ENCODE assay signal across 25 cellular contexts in genomic region chr11:116310215-116310614, GRCh38.
DNase-seq lines count a peak whose midpoint lies in the region; ATAC-seq, FAIRE-seq and TF ChIP-seq lines count a peak whose summit lies in the region.
"Had no signal": no experiment of that assay in that cellular context is flagged by ENCODE, and none has a peak within 500 bp of the region (broad histone marks: within the 10 kb centered on the region; RNA-seq: fewer than 3 reads in every experiment).

No MANE protein-coding gene starts in this region.

- H3F3A ChIP-seq in PC-3 (ENCODE audit: low read length, unreplicated experiment) = no peaks in the 10 kb centered on the region

- H3K4me2 ChIP-seq in astrocyte (ENCODE audit: low read length) (peak overlapping the region; percentile 60), PC-3 (ENCODE audit: low read length) (no peak overlapping the region)
- H3K4me2 ChIP-seq: KMS-11 had no signal

- no peaks in the 10 kb centered on the region for H4K20me1 ChIP-seq in astrocyte (ENCODE audit: insufficient read depth, low read length)
- no peaks in the 10 kb centered on the region for H4K20me1 ChIP-seq in PC-3 (ENCODE audit: low read length)

- peak overlapping the region; percentile 81 for H3K27ac Mint-ChIP-seq in astrocyte (ENCODE audit: unreplicated experiment)
- no peak overlapping the region for H3K27ac Mint-ChIP-seq in CD4-positive, alpha-beta memory T cell
- H3K27ac Mint-ChIP-seq: B cell; naive thymus-derived CD8-positive, alpha-beta T cell had no signal

- FAIRE-seq in astrocyte (lab: Jason Lieb, UNC) (no peak), urothelium cell line (lab: Jason Lieb, UNC) (no peak)

- H3K27me3 Mint-ChIP-seq in astrocyte (ENCODE audit: low read depth, unreplicated experiment) = peaks cover 22% of the 10 kb centered on the region
- peaks cover 10 to 19% of the 10 kb centered on the region in 2 donors for H3K27me3 Mint-ChIP-seq in CD4-positive, alpha-beta memory T cell

- H3K27ac ChIP-seq in astrocyte (ENCODE audit: low read depth, low read length) (no peak overlapping the region), PC-3 (ENCODE audit: low read length) (no peak overlapping the region)
- no peak overlapping the region for H3K27ac ChIP-seq in CD4-positive, alpha-beta memory T cell (ENCODE audit: low read depth, low read length)
- H3K27ac ChIP-seq: KMS-11, right lobe of liver, upper lobe of left lung had no signal

- peaks cover 4% of the 10 kb centered on the region for H3K9me3 Mint-ChIP-seq in astrocyte (ENCODE audit: unreplicated experiment)
- peaks cover 0 to 2% (median 0%) of the 10 kb centered on the region in 8 donors for H3K9me3 Mint-ChIP-seq in CD4-positive, alpha-beta memory T cell

- intact Hi-C loops in CD4-positive, alpha-beta memory T cell (cut with micrococcal nuclease) = no loop called here
- intact Hi-C loops in PC-3 (cut with micrococcal nuclease) = no loop called here

- no peak overlapping the region for H2AFZ ChIP-seq in astrocyte (ENCODE audit: low read depth, low read length)
- no peak overlapping the region for H2AFZ ChIP-seq in PC-3 (ENCODE audit: low read length)

- H3K9ac ChIP-seq in astrocyte (ENCODE audit: low read length) (no peak overlapping the region), PC-3 (ENCODE audit: low read length) (no peak overlapping the region)
- H3K9ac ChIP-seq: KMS-11 had no signal

- CTCF ChIA-PET in CD4-positive, alpha-beta memory T cell (lab: Charles Lee; ENCODE audit: partially characterized antibody) = no interaction called here
- CTCF ChIA-PET in PC-3 (lab: Charles Lee) = no interaction called here

- no peak for TF ChIP-seq CTCF in astrocyte (IDR thresholded peaks at IDR 0.05; ENCODE audit: insufficient read depth, low read depth, low read length)
- TF ChIP-seq CTCF in PC-3 (conservative IDR thresholded peaks at IDR 0.05; ENCODE audit: low read depth, low read length) = no peak

- H3K36me3 ChIP-seq in astrocyte (ENCODE audit: insufficient read depth, low read length) (no peaks in the 10 kb centered on the region), PC-3 (ENCODE audit: low read depth, low read length) (no peaks in the 10 kb centered on the region)
- no peaks in the 10 kb centered on the region for H3K36me3 ChIP-seq in CD4-positive, alpha-beta memory T cell (ENCODE audit: insufficient read depth, low read length)
- H3K36me3 ChIP-seq: right lobe of liver, upper lobe of left lung had no signal

- no peak overlapping the region for H3K4me3 Mint-ChIP-seq in astrocyte (ENCODE audit: unreplicated experiment)
- H3K4me3 Mint-ChIP-seq in CD4-positive, alpha-beta memory T cell = no peak overlapping the region
- H3K4me3 Mint-ChIP-seq: B cell; naive thymus-derived CD8-positive, alpha-beta T cell had no signal

- H3K4me1 ChIP-seq in astrocyte (ENCODE audit: insufficient read depth, low read length) = peaks cover 25% of the 10 kb centered on the region
- H3K4me1 ChIP-seq in CD4-positive, alpha-beta memory T cell (ENCODE audit: insufficient read depth, low read length) = no peaks in the 10 kb centered on the region
- H3K4me1 ChIP-seq in PC-3 (ENCODE audit: insufficient read depth, low read length) = no peaks in the 10 kb centered on the region

- H3K27me3 ChIP-seq in astrocyte (ENCODE audit: insufficient read depth, low read length) = no peaks in the 10 kb centered on the region
- H3K27me3 ChIP-seq in CD4-positive, alpha-beta memory T cell (ENCODE audit: insufficient read depth, low read length) = no peaks in the 10 kb centered on the region
- peaks cover 12% of the 10 kb centered on the region for H3K27me3 ChIP-seq in PC-3 (ENCODE audit: low read length)
- H3K27me3 ChIP-seq: right lobe of liver, upper lobe of left lung had no signal

- H3K79me2 ChIP-seq in astrocyte (ENCODE audit: insufficient read depth, low read length) (no peaks in the 10 kb centered on the region), PC-3 (ENCODE audit: low read length) (no peaks in the 10 kb centered on the region)

- peaks cover 30% of the 10 kb centered on the region for H3K4me1 Mint-ChIP-seq in astrocyte (ENCODE audit: low read depth, unreplicated experiment)
- peaks cover 0 to 1% (median 0%) of the 10 kb centered on the region in 4 donors for H3K4me1 Mint-ChIP-seq in CD4-positive, alpha-beta memory T cell
- H3K4me1 Mint-ChIP-seq: B cell; naive thymus-derived CD8-positive, alpha-beta T cell had no signal

- no peaks in the 10 kb centered on the region for H3K36me3 Mint-ChIP-seq in astrocyte (ENCODE audit: low read depth, unreplicated experiment)
- no peaks in the 10 kb centered on the region for H3K36me3 Mint-ChIP-seq in CD4-positive, alpha-beta memory T cell
- H3K36me3 Mint-ChIP-seq: naive thymus-derived CD8-positive, alpha-beta T cell had no signal

- H3K9me3 ChIP-seq in astrocyte (ENCODE audit: insufficient read depth, low read depth, low read length) (no peaks in the 10 kb centered on the region), PC-3 (ENCODE audit: low read length) (no peaks in the 10 kb centered on the region)
- no peaks in the 10 kb centered on the region for H3K9me3 ChIP-seq in CD4-positive, alpha-beta memory T cell (ENCODE audit: control insufficient read depth in 1 of 2, low read length in 2 of 2)
- H3K9me3 ChIP-seq: right lobe of liver, upper lobe of left lung had no signal

- DNase-seq in NCI-H748 (lab: John Stamatoyannopoulos, UW; ENCODE audit: unreplicated experiment) (peak; percentile 52), NCI-H748 treated with DMSO at 0.1 percent for 48 hours (lab: John Stamatoyannopoulos, UW) (no peak), astrocyte (ENCODE audit: low read depth) (peak; percentile 81), iris pigment epithelial cell (ENCODE audit: low read depth) (peak; percentile 3), urothelium cell line (ENCODE audit: low spot score) (peak; percentile 73), PC-3 (no peak), NCI-H1105 treated with DMSO at 0.1 percent for 48 hours (lab: John Stamatoyannopoulos, UW) (no peak)
- no peak for DNase-seq in CD4-positive, alpha-beta memory T cell
- DNase-seq: 8988T; activated CD4-positive, alpha-beta T cell treated with anti-CD3 and anti-CD28 coated beads, Interleukin-2, amount 50 U/mL, for 4 hours; activated naive CD4-positive, alpha-beta T cell treated with anti-CD3 and anti-CD28 coated beads, Interleukin-2, amount 50 U/mL, for 16 hours; anterior cingulate cortex; DMS53; foreskin fibroblast; GOT3; midbrain; naive thymus-derived CD8-positive, alpha-beta T cell; NCI-H1436 treated with DMSO at 0.1 percent for 48 hours; NCI-H2171 treated with DMSO at 0.1 percent for 48 hours; right lobe of liver; stimulated activated CD8-positive, alpha-beta memory T cell treated with anti-CD3 and anti-CD28 coated beads, Interleukin-4, amount 100 ng/mL, for 48 hours; T-helper 9 cell; upper lobe of left lung had no signal

- H3K4me3 ChIP-seq in astrocyte (ENCODE audit: insufficient read depth, low read depth, low read length) (no peak overlapping the region), PC-3 (ENCODE audit: low read length) (no peak overlapping the region)
- H3K4me3 ChIP-seq in CD4-positive, alpha-beta memory T cell (ENCODE audit: low read length in 2 of 2) = no peak overlapping the region
- H3K4me3 ChIP-seq: right lobe of liver, upper lobe of left lung had no signal

- BruUV-seq in PC-3 (replicated peaks; lab: Mats Ljungman, UMichigan) = no TSS peak

- POLR2A ChIA-PET in CD4-positive, alpha-beta memory T cell (lab: Charles Lee; ENCODE audit: partially characterized antibody) = no interaction called here
- POLR2A ChIA-PET in PC-3 (lab: Charles Lee; ENCODE audit: unreplicated experiment) = no interaction called here

- no peaks in the 10 kb centered on the region for H3K9me2 ChIP-seq in PC-3 (replicated peaks; ENCODE audit: low read length)

- ATAC-seq in PC-3 = no peak
- ATAC-seq: naive thymus-derived CD8-positive, alpha-beta T cell; right lobe of liver had no signal

Comparison
In these comparisons a context has a peak if more than half of its experiments do, and no peak if none do; other contexts are left out.
1. DNase-seq: peak in NCI-H748 (single experiment), astrocyte (single experiment), iris pigment epithelial cell (single experiment) and urothelium cell line (single experiment); none in NCI-H748 treated with DMSO at 0.1 percent for 48 hours (single experiment), CD4-positive, alpha-beta memory T cell (0 of 5), PC-3 (single experiment) and NCI-H1105 treated with DMSO at 0.1 percent for 48 hours (single experiment).